ENCODE assay signal across 1 cellular context in genomic region chr1:160353223-160353622, GRCh38.
TF ChIP-seq lines count a peak whose summit lies in the region.

No MANE protein-coding gene starts in this region.

TF ChIP-seq in H1, 55 proteins besides CTCF, POLR2A, EP300 and RAD21:
- TF ChIP-seq RFX5 (IDR thresholded peaks at IDR 0.05; ENCODE audit: borderline replicate concordance, low read depth, low read length), result peak; percentile 81
- TF ChIP-seq GABPA (IDR thresholded peaks at IDR 0.05; ENCODE audit: borderline replicate concordance, insufficient read depth, low read length), result no peak
- TF ChIP-seq, protein P1, sequence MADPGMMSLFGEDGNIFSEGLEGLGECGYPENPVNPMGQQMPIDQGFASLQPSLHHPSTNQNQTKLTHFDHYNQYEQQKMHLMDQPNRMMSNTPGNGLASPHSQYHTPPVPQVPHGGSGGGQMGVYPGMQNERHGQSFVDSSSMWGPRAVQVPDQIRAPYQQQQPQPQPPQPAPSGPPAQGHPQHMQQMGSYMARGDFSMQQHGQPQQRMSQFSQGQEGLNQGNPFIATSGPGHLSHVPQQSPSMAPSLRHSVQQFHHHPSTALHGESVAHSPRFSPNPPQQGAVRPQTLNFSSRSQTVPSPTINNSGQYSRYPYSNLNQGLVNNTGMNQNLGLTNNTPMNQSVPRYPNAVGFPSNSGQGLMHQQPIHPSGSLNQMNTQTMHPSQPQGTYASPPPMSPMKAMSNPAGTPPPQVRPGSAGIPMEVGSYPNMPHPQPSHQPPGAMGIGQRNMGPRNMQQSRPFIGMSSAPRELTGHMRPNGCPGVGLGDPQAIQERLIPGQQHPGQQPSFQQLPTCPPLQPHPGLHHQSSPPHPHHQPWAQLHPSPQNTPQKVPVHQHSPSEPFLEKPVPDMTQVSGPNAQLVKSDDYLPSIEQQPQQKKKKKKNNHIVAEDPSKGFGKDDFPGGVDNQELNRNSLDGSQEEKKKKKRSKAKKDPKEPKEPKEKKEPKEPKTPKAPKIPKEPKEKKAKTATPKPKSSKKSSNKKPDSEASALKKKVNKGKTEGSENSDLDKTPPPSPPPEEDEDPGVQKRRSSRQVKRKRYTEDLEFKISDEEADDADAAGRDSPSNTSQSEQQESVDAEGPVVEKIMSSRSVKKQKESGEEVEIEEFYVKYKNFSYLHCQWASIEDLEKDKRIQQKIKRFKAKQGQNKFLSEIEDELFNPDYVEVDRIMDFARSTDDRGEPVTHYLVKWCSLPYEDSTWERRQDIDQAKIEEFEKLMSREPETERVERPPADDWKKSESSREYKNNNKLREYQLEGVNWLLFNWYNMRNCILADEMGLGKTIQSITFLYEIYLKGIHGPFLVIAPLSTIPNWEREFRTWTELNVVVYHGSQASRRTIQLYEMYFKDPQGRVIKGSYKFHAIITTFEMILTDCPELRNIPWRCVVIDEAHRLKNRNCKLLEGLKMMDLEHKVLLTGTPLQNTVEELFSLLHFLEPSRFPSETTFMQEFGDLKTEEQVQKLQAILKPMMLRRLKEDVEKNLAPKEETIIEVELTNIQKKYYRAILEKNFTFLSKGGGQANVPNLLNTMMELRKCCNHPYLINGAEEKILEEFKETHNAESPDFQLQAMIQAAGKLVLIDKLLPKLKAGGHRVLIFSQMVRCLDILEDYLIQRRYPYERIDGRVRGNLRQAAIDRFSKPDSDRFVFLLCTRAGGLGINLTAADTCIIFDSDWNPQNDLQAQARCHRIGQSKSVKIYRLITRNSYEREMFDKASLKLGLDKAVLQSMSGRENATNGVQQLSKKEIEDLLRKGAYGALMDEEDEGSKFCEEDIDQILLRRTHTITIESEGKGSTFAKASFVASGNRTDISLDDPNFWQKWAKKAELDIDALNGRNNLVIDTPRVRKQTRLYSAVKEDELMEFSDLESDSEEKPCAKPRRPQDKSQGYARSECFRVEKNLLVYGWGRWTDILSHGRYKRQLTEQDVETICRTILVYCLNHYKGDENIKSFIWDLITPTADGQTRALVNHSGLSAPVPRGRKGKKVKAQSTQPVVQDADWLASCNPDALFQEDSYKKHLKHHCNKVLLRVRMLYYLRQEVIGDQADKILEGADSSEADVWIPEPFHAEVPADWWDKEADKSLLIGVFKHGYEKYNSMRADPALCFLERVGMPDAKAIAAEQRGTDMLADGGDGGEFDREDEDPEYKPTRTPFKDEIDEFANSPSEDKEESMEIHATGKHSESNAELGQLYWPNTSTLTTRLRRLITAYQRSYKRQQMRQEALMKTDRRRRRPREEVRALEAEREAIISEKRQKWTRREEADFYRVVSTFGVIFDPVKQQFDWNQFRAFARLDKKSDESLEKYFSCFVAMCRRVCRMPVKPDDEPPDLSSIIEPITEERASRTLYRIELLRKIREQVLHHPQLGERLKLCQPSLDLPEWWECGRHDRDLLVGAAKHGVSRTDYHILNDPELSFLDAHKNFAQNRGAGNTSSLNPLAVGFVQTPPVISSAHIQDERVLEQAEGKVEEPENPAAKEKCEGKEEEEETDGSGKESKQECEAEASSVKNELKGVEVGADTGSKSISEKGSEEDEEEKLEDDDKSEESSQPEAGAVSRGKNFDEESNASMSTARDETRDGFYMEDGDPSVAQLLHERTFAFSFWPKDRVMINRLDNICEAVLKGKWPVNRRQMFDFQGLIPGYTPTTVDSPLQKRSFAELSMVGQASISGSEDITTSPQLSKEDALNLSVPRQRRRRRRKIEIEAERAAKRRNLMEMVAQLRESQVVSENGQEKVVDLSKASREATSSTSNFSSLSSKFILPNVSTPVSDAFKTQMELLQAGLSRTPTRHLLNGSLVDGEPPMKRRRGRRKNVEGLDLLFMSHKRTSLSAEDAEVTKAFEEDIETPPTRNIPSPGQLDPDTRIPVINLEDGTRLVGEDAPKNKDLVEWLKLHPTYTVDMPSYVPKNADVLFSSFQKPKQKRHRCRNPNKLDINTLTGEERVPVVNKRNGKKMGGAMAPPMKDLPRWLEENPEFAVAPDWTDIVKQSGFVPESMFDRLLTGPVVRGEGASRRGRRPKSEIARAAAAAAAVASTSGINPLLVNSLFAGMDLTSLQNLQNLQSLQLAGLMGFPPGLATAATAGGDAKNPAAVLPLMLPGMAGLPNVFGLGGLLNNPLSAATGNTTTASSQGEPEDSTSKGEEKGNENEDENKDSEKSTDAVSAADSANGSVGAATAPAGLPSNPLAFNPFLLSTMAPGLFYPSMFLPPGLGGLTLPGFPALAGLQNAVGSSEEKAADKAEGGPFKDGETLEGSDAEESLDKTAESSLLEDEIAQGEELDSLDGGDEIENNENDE (IDR thresholded peaks at IDR 0.05; ENCODE audit: insufficient replicate concordance, low read length), result no peak
- no peak for TF ChIP-seq POU5F1 (IDR thresholded peaks at IDR 0.05; ENCODE audit: low read depth, low read length)
